8 cellular contexts compared by ENCODE assay signal in genomic region chr20:31569163-31570020, GRCh38. TPM values are rescaled to one million over a fixed set of nuclear protein-coding genes. Genes with fewer than 3 reads are reported as not detected.
DNase-seq lines count a peak whose midpoint lies in the region; ATAC-seq lines count a peak whose summit lies in the region.

No MANE protein-coding gene starts in this region.

- peaks cover 31% of the 10 kb centered on the region for H3K4me1 Mint-ChIP-seq in activated CD8-positive, alpha-beta T cell treated with anti-CD3 and anti-CD28 coated beads, Interleukin-2, amount 10 ng/mL, durations not matched to agents 7 days and 5 days (ENCODE audit: low read depth)

- H3K27ac ChIP-seq in muscle layer of duodenum (ENCODE audit: low read length), result peak overlapping the region; percentile 45

- peak; percentile 46 to 54 for DNase-seq in NCI-H2081 (lab: John Stamatoyannopoulos, UW)
- no peak for DNase-seq in NCI-H2081 treated with DMSO at 0.1 percent for 48 hours (lab: John Stamatoyannopoulos, UW)
- peak; percentile 73 for DNase-seq in NCI-H2171 treated with DMSO at 0.1 percent for 48 hours (lab: John Stamatoyannopoulos, UW)
- peak; percentile 75 for DNase-seq in activated CD8-positive, alpha-beta T cell treated with anti-CD3 and anti-CD28 coated beads, Interleukin-2, amount 10 ng/mL, durations not matched to agents 7 days and 5 days
- DNase-seq in effector CD4-positive, alpha-beta T cell, result peak; percentile 55
- DNase-seq in stimulated activated naive CD4-positive, alpha-beta T cell (lab: John Stamatoyannopoulos, UW), result peak; percentile 17 to 66 (median 42)

- H3K36me3 ChIP-seq in muscle layer of duodenum (ENCODE audit: control insufficient read depth in 1 of 2, insufficient read depth in 2 of 2, low read length in 2 of 2), result peaks cover 22 to 28% of the 10 kb centered on the region in 2 donors

- H3K4me3 ChIP-seq in muscle layer of duodenum (ENCODE audit: low read depth in 1 of 2, low read length in 2 of 2), result no peak overlapping the region

- no peaks in the 10 kb centered on the region for H3K9me3 ChIP-seq in muscle layer of duodenum (ENCODE audit: control insufficient read depth in 1 of 2, low read length in 2 of 2)

- peaks cover 13 to 22% of the 10 kb centered on the region in 2 donors for H3K4me1 ChIP-seq in muscle layer of duodenum (ENCODE audit: control insufficient read depth in 1 of 2, insufficient read depth in 2 of 2, low read length in 2 of 2)

- H3K27me3 Mint-ChIP-seq in activated CD8-positive, alpha-beta T cell treated with anti-CD3 and anti-CD28 coated beads, Interleukin-2, amount 10 ng/mL, durations not matched to agents 7 days and 5 days (ENCODE audit: low read depth), result no peaks in the 10 kb centered on the region

- POLR2A ChIA-PET in activated CD8-positive, alpha-beta T cell treated with anti-CD3 and anti-CD28 coated beads, Interleukin-2, amount 10 ng/mL, durations not matched to agents 7 days and 5 days (lab: Charles Lee), result interaction anchor here (1.0 to 1.5 kb wide), 2 partner anchors 17 to 36 kb away, joined by 3 to 4 read pairs; partner anchors contain the start of gene ID1

- H3K4me3 Mint-ChIP-seq in activated CD8-positive, alpha-beta T cell treated with anti-CD3 and anti-CD28 coated beads, Interleukin-2, amount 10 ng/mL, durations not matched to agents 7 days and 5 days, result no peak overlapping the region

- CTCF ChIA-PET in activated CD8-positive, alpha-beta T cell treated with anti-CD3 and anti-CD28 coated beads, Interleukin-2, amount 10 ng/mL, durations not matched to agents 7 days and 5 days (lab: Charles Lee), result interaction anchor here (0.7 to 23.7 kb wide), 14 partner anchors 9 to 180 kb away, joined by 3 to 901 read pairs (median 5); partner anchors contain the start of gene ID1

- peaks cover 19% of the 10 kb centered on the region for H3K36me3 Mint-ChIP-seq in activated CD8-positive, alpha-beta T cell treated with anti-CD3 and anti-CD28 coated beads, Interleukin-2, amount 10 ng/mL, durations not matched to agents 7 days and 5 days (ENCODE audit: low read depth)

- no peak for ATAC-seq in activated CD8-positive, alpha-beta T cell treated with anti-CD3 and anti-CD28 coated beads, Interleukin-2, amount 10 ng/mL, durations not matched to agents 7 days and 5 days
- ATAC-seq in GM19351 (IDR thresholded peaks at IDR 0.05; ENCODE audit: unreplicated experiment), result no peak

- no peaks in the 10 kb centered on the region for H3K9me3 Mint-ChIP-seq in activated CD8-positive, alpha-beta T cell treated with anti-CD3 and anti-CD28 coated beads, Interleukin-2, amount 10 ng/mL, durations not matched to agents 7 days and 5 days (ENCODE audit: insufficient read depth)

- H3K27ac Mint-ChIP-seq in activated CD8-positive, alpha-beta T cell treated with anti-CD3 and anti-CD28 coated beads, Interleukin-2, amount 10 ng/mL, durations not matched to agents 7 days and 5 days, result no peak overlapping the region

- H3K27me3 ChIP-seq in muscle layer of duodenum (ENCODE audit: low read depth, low read length), result no peaks in the 10 kb centered on the region

RNA-seq across cellular contexts. Expression of gene ID1, which starts 35.7 kb away (rescaled TPM):
- total RNA-seq in activated CD8-positive, alpha-beta T cell treated with anti-CD3 and anti-CD28 coated beads, Interleukin-2, amount 10 ng/mL, durations not matched to agents 7 days and 5 days, result under 1 TPM; 0.42 to 0.50 TPM

RNA-seq across cellular contexts. Expression of gene HM13, which starts 55.1 kb away (rescaled TPM):
- 100 to 1,000 TPM; 117 to 127 TPM for total RNA-seq in activated CD8-positive, alpha-beta T cell treated with anti-CD3 and anti-CD28 coated beads, Interleukin-2, amount 10 ng/mL, durations not matched to agents 7 days and 5 days
